1 cellular context compared by ENCODE assay signal in genomic region chr1:154403300-154403943, GRCh38.
A peak's percentile ranks its signal among the peaks of the same experiment; 100 is the strongest.
TF ChIP-seq lines count a peak whose summit lies in the region.

No MANE protein-coding gene starts in this region.

TF ChIP-seq in HepG2, 621 proteins besides CTCF, POLR2A, EP300 and RAD21 (continued from another document):
- TF ChIP-seq ZNF20 (CRISPR knock-in tag; IDR thresholded peaks at IDR 0.05), result no peak
- no peak for TF ChIP-seq GRHL1 (CRISPR knock-in tag; conservative IDR thresholded peaks at IDR 0.05)
- TF ChIP-seq TEAD3 (CRISPR knock-in tag; optimal IDR thresholded peaks at IDR 0.05; ENCODE audit: borderline replicate concordance), result peak; percentile 14
- TF ChIP-seq ZFP37 (CRISPR knock-in tag; IDR thresholded peaks at IDR 0.05; ENCODE audit: borderline replicate concordance), result no peak
- 0 out of 2 replicates have a peak, but pooled peaks have one; percentile 15 for TF ChIP-seq BCL6 (CRISPR knock-in tag; IDR thresholded peaks at IDR 0.05)
- no peak for TF ChIP-seq CEBPB (IDR thresholded peaks at IDR 0.05; ENCODE audit: borderline replicate concordance, low read depth, low read length)
- TF ChIP-seq RORA (CRISPR knock-in tag; IDR thresholded peaks at IDR 0.05), result no peak
- no peak for TF ChIP-seq ZNF639 (CRISPR knock-in tag; conservative IDR thresholded peaks at IDR 0.05)
- TF ChIP-seq ZNF646 (CRISPR knock-in tag; IDR thresholded peaks at IDR 0.05), result no peak
- TF ChIP-seq SMARCC2 (IDR thresholded peaks at IDR 0.05), result no peak
- TF ChIP-seq NFYB (CRISPR knock-in tag; IDR thresholded peaks at IDR 0.05), result no peak
- TF ChIP-seq ZBTB14 (CRISPR knock-in tag; IDR thresholded peaks at IDR 0.05), result no peak
- TF ChIP-seq CHD2 (IDR thresholded peaks at IDR 0.05; ENCODE audit: low read depth, low read length), result no peak
- 0 out of 2 replicates have a peak, but pooled peaks have one; percentile 57 for TF ChIP-seq HNRNPL (IDR thresholded peaks at IDR 0.05; ENCODE audit: low read depth, low read length)
- peak; percentile 68; the same call in 1 of the 2 replicates for TF ChIP-seq ZNF768 (CRISPR knock-in tag; IDR thresholded peaks at IDR 0.05)
- no peak for TF ChIP-seq ZNF772 (CRISPR knock-in tag; IDR thresholded peaks at IDR 0.05)
- TF ChIP-seq KDM5A (IDR thresholded peaks at IDR 0.05; ENCODE audit: borderline replicate concordance, low read length), result no peak
- TF ChIP-seq MBNL3 (CRISPR knock-in tag; conservative IDR thresholded peaks at IDR 0.05), result no peak
- no peak for TF ChIP-seq ZNF3 (CRISPR knock-in tag; IDR thresholded peaks at IDR 0.05)
- TF ChIP-seq ZMYM2 (CRISPR knock-in tag; IDR thresholded peaks at IDR 0.05), result no peak
- TF ChIP-seq ZNF790 (CRISPR knock-in tag; IDR thresholded peaks at IDR 0.05; ENCODE audit: borderline replicate concordance), result no peak
- TF ChIP-seq PRDM10 (CRISPR knock-in tag; IDR thresholded peaks at IDR 0.05; ENCODE audit: low read depth), result no peak
- no peak for TF ChIP-seq ZZZ3 (CRISPR knock-in tag; IDR thresholded peaks at IDR 0.05; ENCODE audit: borderline replicate concordance)
- no peak for TF ChIP-seq GPN1 (CRISPR knock-in tag; IDR thresholded peaks at IDR 0.05; ENCODE audit: borderline replicate concordance)
- no peak for TF ChIP-seq MLX (CRISPR knock-in tag; IDR thresholded peaks at IDR 0.05)
- no peak for TF ChIP-seq FOSL2 (CRISPR knock-in tag; IDR thresholded peaks at IDR 0.05)
- TF ChIP-seq RFX5 (IDR thresholded peaks at IDR 0.05; ENCODE audit: low read depth, low read length), result no peak
- TF ChIP-seq FOXK2 (IDR thresholded peaks at IDR 0.05), result no peak
- TF ChIP-seq RFXAP (CRISPR knock-in tag; IDR thresholded peaks at IDR 0.05; ENCODE audit: borderline replicate concordance), result no peak
- no peak for TF ChIP-seq ELF3 (CRISPR knock-in tag; IDR thresholded peaks at IDR 0.05)
- TF ChIP-seq KAT2B (IDR thresholded peaks at IDR 0.05; ENCODE audit: borderline replicate concordance, low read depth, low read length), result no peak
- no peak for TF ChIP-seq THYN1 (CRISPR knock-in tag; IDR thresholded peaks at IDR 0.05; ENCODE audit: borderline replicate concordance, low read depth)
- TF ChIP-seq ZNF280B (CRISPR knock-in tag; IDR thresholded peaks at IDR 0.05; ENCODE audit: borderline replicate concordance), result no peak
- no peak for TF ChIP-seq PAF1 (CRISPR knock-in tag; IDR thresholded peaks at IDR 0.05)
- TF ChIP-seq SOX5 (CRISPR knock-in tag; IDR thresholded peaks at IDR 0.05; ENCODE audit: borderline replicate concordance), result no peak
- no peak for TF ChIP-seq ZMAT3 (CRISPR knock-in tag; conservative IDR thresholded peaks at IDR 0.05)
- TF ChIP-seq RARA (CRISPR knock-in tag; IDR thresholded peaks at IDR 0.05), result no peak
- no peak for TF ChIP-seq ZNF775 (CRISPR knock-in tag; IDR thresholded peaks at IDR 0.05; ENCODE audit: borderline replicate concordance)
- no peak for TF ChIP-seq CBX1 (IDR thresholded peaks at IDR 0.05; ENCODE audit: low read depth)
- no peak for TF ChIP-seq KDM4B (CRISPR knock-in tag; IDR thresholded peaks at IDR 0.05)
- TF ChIP-seq FOXP4 (CRISPR knock-in tag; IDR thresholded peaks at IDR 0.05), result no peak
